In genomic region chr17:28953444-28954118, GRCh38 we compare ENCODE assay signal across 8 cellular contexts. TPM values are rescaled to one million over a fixed set of nuclear protein-coding genes. Genes with fewer than 3 reads are reported as not detected.
DNase-seq lines count a peak whose midpoint lies in the region; ATAC-seq and TF ChIP-seq lines count a peak whose summit lies in the region.

No MANE protein-coding gene starts in this region.

- CTCF ChIA-PET in MCF 10A (lab: Yijun Ruan, JAX): interaction anchor here (0.6 to 2.4 kb wide), 18 partner anchors 10 to 305 kb away, joined by 3 to 22 read pairs (median 3); partner anchors contain the start of genes FAM222B and TLCD1

- peak; percentile 77 for TF ChIP-seq CTCF in MCF 10A (IDR thresholded peaks at IDR 0.05; ENCODE audit: unreplicated experiment)
- TF ChIP-seq CTCF in lung (IDR thresholded peaks at IDR 0.05; ENCODE audit: control extremely low read depth, extremely low read depth): peak; percentile 67
- TF ChIP-seq CTCF in stomach (IDR thresholded peaks at IDR 0.05): peak in 5 of 7 experiments; percentile 71 to 92 (median 88)

- TF ChIP-seq EP300 in stomach (IDR thresholded peaks at IDR 0.05): no peak

- H3K9me3 Mint-ChIP-seq in MCF 10A (ENCODE audit: unreplicated experiment): no peaks in the 10 kb centered on the region

- DNase-seq in COR-L47 (lab: John Stamatoyannopoulos, UW) (peak; percentile 35), HAP-1 (ENCODE audit: low spot score in 2 of 2) (peak; percentile 35 to 79), T-helper 1 cell (peak in 3 of 5 donors; percentile 13 to 41 (median 37)), MCF 10A (ENCODE audit: unreplicated experiment) (peak; percentile 48), lung (ENCODE audit: low spot score) (peak; percentile 54), stomach (peak; percentile 35)

- 34 to 35% methylated on average over 5 of the region's 5 CpGs for WGBS in lung, 2 donors
- 31 to 40% (median 33%) methylated on average over 5 of the region's 5 CpGs for WGBS in stomach, 5 donors

- H3K36me3 Mint-ChIP-seq in MCF 10A (ENCODE audit: insufficient read depth, unreplicated experiment): peaks cover 7% of the 10 kb centered on the region

- H3K4me3 ChIP-seq in HAP-1 (no peak overlapping the region), lung (no peak overlapping the region), stomach (no peak overlapping the region)

- H3K27me3 ChIP-seq in HAP-1 (ENCODE audit: low read depth) (no peaks in the 10 kb centered on the region), lung (ENCODE audit: control insufficient read depth, insufficient read depth) (no peaks in the 10 kb centered on the region), stomach (no peaks in the 10 kb centered on the region)

- H3K4me3 Mint-ChIP-seq in MCF 10A (ENCODE audit: unreplicated experiment): no peak overlapping the region

- no peak overlapping the region for H3K27ac Mint-ChIP-seq in MCF 10A (ENCODE audit: low read depth, unreplicated experiment)

- in situ Hi-C loops in HAP-1 (cut with MboI; ENCODE audit: low sequenced_read_pairs): no loop called here

- POLR2A ChIA-PET in MCF 10A (lab: Yijun Ruan, JAX): interaction anchor here (0.5 to 10.7 kb wide), 11 partner anchors 9 to 302 kb away, joined by 3 to 342 read pairs (median 7); partner anchors contain the start of genes FLOT2, NEK8, RPL23A and TLCD1

- intact Hi-C loops in MCF 10A (cut with micrococcal nuclease): no loop called here
- intact Hi-C loops in stomach (cut with DNase I; ENCODE audit: low total_unique reads): no loop called here

- no peak for TF ChIP-seq POLR2A in stomach (IDR thresholded peaks at IDR 0.05)

- no peak overlapping the region for H3K27ac ChIP-seq in lung (ENCODE audit: low read depth in 1 of 2, low read length in 1 of 2)
- H3K27ac ChIP-seq in stomach: peak overlapping the region in 2 of 5 donors; percentile 98 to 99

- BruUV-seq in MCF 10A (replicated peaks; lab: Mats Ljungman, UMichigan): no TSS peak

- H3K36me3 ChIP-seq in HAP-1 (replicated peaks) (peaks cover 3% of the 10 kb centered on the region; the same call in 1 of the 2 replicates), lung (ENCODE audit: control insufficient read depth in 2 of 2, insufficient read depth in 2 of 2, low read length in 2 of 2) (no peaks in the 10 kb centered on the region), stomach (no peaks in the 10 kb centered on the region)

- H3K27me3 Mint-ChIP-seq in MCF 10A (ENCODE audit: insufficient read depth, unreplicated experiment): no peaks in the 10 kb centered on the region

- H3K9me3 ChIP-seq in HAP-1: no peaks in the 10 kb centered on the region
- H3K9me3 ChIP-seq in lung (ENCODE audit: control insufficient read depth in 2 of 2, insufficient read depth in 1 of 2, low read length in 1 of 2): no peaks in the 10 kb centered on the region
- H3K9me3 ChIP-seq in stomach: no peaks in the 10 kb centered on the region

- ATAC-seq in lung (ENCODE audit: insufficient read depth, low FRiP score) (no peak), GM21526 (IDR thresholded peaks at IDR 0.05; ENCODE audit: low FRiP score, unreplicated experiment) (no peak), HG02852 (IDR thresholded peaks at IDR 0.05; ENCODE audit: unreplicated experiment) (no peak)

- peaks cover 4% of the 10 kb centered on the region for H3K4me1 ChIP-seq in HAP-1
- no peaks in the 10 kb centered on the region for H3K4me1 ChIP-seq in lung (ENCODE audit: control insufficient read depth in 2 of 2, insufficient read depth in 2 of 2, low read length in 2 of 2)
- H3K4me1 ChIP-seq in stomach: peaks cover 10 to 20% (median 16%) of the 10 kb centered on the region in 4 donors

- no peaks in the 10 kb centered on the region for H3K4me1 Mint-ChIP-seq in MCF 10A (ENCODE audit: insufficient read depth, unreplicated experiment)

RNA-seq across cellular contexts. Expression of gene PHF12, which starts 2.3 kb away (rescaled TPM):
- total RNA-seq in MCF 10A (2022): 37.6 and 38.2 TPM in 2 replicates
- total RNA-seq in lung: 10 to 100 TPM; 51.5 to 59.1 TPM
- polyA plus RNA-seq in lung: 10 to 100 TPM; 12.6 to 23.1 TPM
- 100 to 1,000 TPM in 1 of 5 donors, 10 to 100 TPM in 4; 23.2 to 206 (median 48.5) TPM for total RNA-seq in stomach
- 1 to 10 TPM; 8.3 to 9.8 (median 8.6) TPM for polyA plus RNA-seq in stomach

RNA-seq across cellular contexts. Expression of gene DHRS13, which starts 50.7 kb away (rescaled TPM):
- 9.1 and 9.5 TPM in 2 replicates for total RNA-seq in MCF 10A (2022)
- total RNA-seq in lung: 10 to 100 TPM; 10.5 to 14.2 TPM
- 10 to 100 TPM; 20.6 to 29.9 TPM for polyA plus RNA-seq in lung
- total RNA-seq in stomach: 10 to 100 TPM in 2 of 5 donors, 1 to 10 TPM in 2, not detected in 1; 6.4 to 33.5 (median 9.3) TPM
- polyA plus RNA-seq in stomach: 10 to 100 TPM in 1 of 3 donors, 1 to 10 TPM in 2; 4.4 to 13.4 (median 6.0) TPM

RNA-seq across cellular contexts. Expression of gene SEZ6, which starts 52.3 kb away (rescaled TPM):
- not detected in 2 replicates for total RNA-seq in MCF 10A (2022)
- under 1 TPM in 1 of 2 donors, not detected in 1; 0.54 TPM for total RNA-seq in lung
- under 1 TPM; 0.07 to 0.18 TPM for polyA plus RNA-seq in lung
- 10 to 100 TPM in 1 of 5 donors, 1 to 10 TPM in 1, under 1 TPM in 2, not detected in 1; under 0.01 to 21.4 (median 1.4) TPM for total RNA-seq in stomach
- under 1 TPM in 2 of 3 donors, not detected in 1; 0.05 to 0.19 TPM for polyA plus RNA-seq in stomach

RNA-seq across cellular contexts. Expression of gene FLOT2, which starts 56.0 kb away (rescaled TPM):
- total RNA-seq in MCF 10A (2022) (98.5 and 126 TPM in 2 replicates), lung (100 to 1,000 TPM in 1 of 2 donors, 10 to 100 TPM in 1; 46.2 to 168 TPM), stomach (10 to 100 TPM; 19.5 to 80.5 (median 42.4) TPM)
- polyA plus RNA-seq in lung (100 to 1,000 TPM in 1 of 2 donors, 10 to 100 TPM in 1; 73.6 to 226 TPM), stomach (10 to 100 TPM; 32.1 to 43.2 (median 37.0) TPM)
